In the genomic region with DNA sequence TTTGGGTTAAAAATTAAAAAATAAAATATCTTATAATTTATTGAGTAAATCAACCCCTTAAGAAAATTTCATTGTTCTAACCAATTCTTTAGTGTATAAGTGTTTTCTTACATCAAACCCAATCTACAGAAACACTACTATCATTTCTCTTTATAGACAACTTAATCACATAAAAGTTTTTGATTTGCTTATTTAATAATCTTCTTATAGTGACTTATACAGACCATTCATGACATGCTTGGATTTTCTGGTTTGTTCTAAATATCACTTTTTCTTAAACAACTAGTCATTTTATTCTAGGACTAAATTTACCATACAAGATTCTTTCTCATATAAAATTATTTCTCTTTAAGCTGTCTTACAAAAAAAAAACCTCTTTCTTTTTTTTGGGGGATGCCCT, we compare ENCODE assay signal across 16 cellular contexts.
"Had no signal": no experiment of that assay in that cellular context is flagged by ENCODE, and none has a peak within 500 bp of the region (broad histone marks: within the 10 kb centered on the region; RNA-seq: fewer than 3 reads in every experiment).

No MANE protein-coding gene starts in this region.

- DNase-seq: activated CD4-positive, alpha-beta memory T cell treated with anti-CD3 and anti-CD28 coated beads for 36 hours; activated CD4-positive, alpha-beta T cell treated with anti-CD3 and anti-CD28 coated beads for 4 hours; activated naive CD8-positive, alpha-beta T cell treated with anti-CD3 and anti-CD28 coated beads for 36 hours; activated T-cell treated with anti-CD3 and anti-CD28 coated beads for 4 hours; amniotic stem cell; dorsolateral prefrontal cortex; endodermal cell; foreskin melanocyte; left lung; midbrain; nephron progenitor cell; stimulated activated CD4-positive, alpha-beta T cell treated with anti-CD3 and anti-CD28 coated beads, Interleukin-12 subunit alpha, Interleukin-12 subunit beta, amount 100 ng/mL, for 4 hours; stimulated activated CD4-positive, alpha-beta T cell treated with anti-CD3 and anti-CD28 coated beads, Interleukin-1b, Interleukin-23, amount 100 ng/mL, for 48 hours; stimulated activated naive CD4-positive, alpha-beta T cell treated with Interleukin-2 at 50 U/mL for 16 hours; thyroid gland had no signal

- ATAC-seq: left lung, WTC11 had no signal
